In genomic region chr15:72472907-72473669, GRCh38 we compare ENCODE assay signal across 8 cellular contexts. TPM values are rescaled to one million over a fixed set of nuclear protein-coding genes. Genes with fewer than 3 reads are reported as not detected.
A peak's percentile ranks its signal among the peaks of the same experiment; 100 is the strongest.
DNase-seq lines count a peak whose midpoint lies in the region; ATAC-seq, FAIRE-seq and TF ChIP-seq lines count a peak whose summit lies in the region.

No MANE protein-coding gene starts in this region.

- peak overlapping the region; percentile 83 for H3K4me2 ChIP-seq in A549

- H3K4me3 Mint-ChIP-seq in activated CD4-positive, alpha-beta memory T cell treated with anti-CD3 and anti-CD28 coated beads, Interleukin-2, amount 10 ng/mL, durations not matched to agents 7 days and 5 days, result peak overlapping the region; percentile 91

- 0 out of 2 replicates have a peak, but pooled peaks cover 2% of the 10 kb centered on the region for H3K36me3 ChIP-seq in H7 (replicated peaks; ENCODE audit: control insufficient read depth, insufficient read depth, low read length)
- peaks cover 0 to 4% (median 0%) of the 10 kb centered on the region in 3 donors for H3K36me3 ChIP-seq in skeletal muscle tissue (ENCODE audit: control insufficient read depth in 3 of 3, insufficient read depth in 3 of 3, low read length in 3 of 3)

- peak; percentile 51 for FAIRE-seq in A549 (lab: Jason Lieb, UNC)

- H3K36me3 Mint-ChIP-seq in activated CD4-positive, alpha-beta memory T cell treated with anti-CD3 and anti-CD28 coated beads, Interleukin-2, amount 10 ng/mL, durations not matched to agents 7 days and 5 days (ENCODE audit: low read depth), result peaks cover 27% of the 10 kb centered on the region

- H3K9me3 Mint-ChIP-seq in activated CD4-positive, alpha-beta memory T cell treated with anti-CD3 and anti-CD28 coated beads, Interleukin-2, amount 10 ng/mL, durations not matched to agents 7 days and 5 days, result no peaks in the 10 kb centered on the region

- H3K27me3 Mint-ChIP-seq in activated CD4-positive, alpha-beta memory T cell treated with anti-CD3 and anti-CD28 coated beads, Interleukin-2, amount 10 ng/mL, durations not matched to agents 7 days and 5 days, result no peaks in the 10 kb centered on the region

- H3K4me3 ChIP-seq in A549 (peak overlapping the region; percentile 81), H7 (ENCODE audit: insufficient read depth, low read depth, low read length) (peak overlapping the region; percentile 97), right cardiac atrium (ENCODE audit: low read length) (peak overlapping the region; percentile 64), skeletal muscle tissue (ENCODE audit: low read length in 3 of 3) (peak overlapping the region; percentile 94 to 97 (median 97))

- peak in 1 of 2 experiments; percentile 0; a peak in 1 of 6 replicates for ATAC-seq in A549
- ATAC-seq in right cardiac atrium, result no peak
- no peak for ATAC-seq in GM19455 (IDR thresholded peaks at IDR 0.05; ENCODE audit: unreplicated experiment)

- POLR2A ChIA-PET in A549 (lab: Yijun Ruan, JAX), result interaction anchor here (0.6 to 1.7 kb wide), 17 partner anchors 8 to 213 kb away, joined by 3 to 12 read pairs (median 4); partner anchors contain the start of genes BBS4, CELF6, HEXA and HIGD2B
- POLR2A ChIA-PET in activated CD4-positive, alpha-beta memory T cell treated with anti-CD3 and anti-CD28 coated beads, Interleukin-2, amount 10 ng/mL, durations not matched to agents 7 days and 5 days (lab: Charles Lee), result interaction anchor here (0.7 to 4.3 kb wide), 19 partner anchors 10 to 314 kb away, joined by 3 to 86 read pairs (median 5); partner anchors contain the start of genes BBS4, HEXA, HIGD2B and PKM

- WGBS in A549 (ENCODE audit: missing lambda C conversion rate), result 31% methylated on average over 5 of the region's 5 CpGs
- 38% methylated on average over 5 of the region's 5 CpGs for WGBS in right cardiac atrium

- intact Hi-C loops in right cardiac atrium (cut with DNase I), result no loop called here

- H3K9me3 ChIP-seq in A549 (no peaks in the 10 kb centered on the region), right cardiac atrium (ENCODE audit: control insufficient read depth, low read length) (no peaks in the 10 kb centered on the region), skeletal muscle tissue (ENCODE audit: control insufficient read depth in 3 of 3, low read length in 3 of 3) (no peaks in the 10 kb centered on the region)

- H3K27ac ChIP-seq in A549, result peak overlapping the region; percentile 90 to 93
- peak overlapping the region; percentile 99 for H3K27ac ChIP-seq in right cardiac atrium (ENCODE audit: low read length)
- H3K27ac ChIP-seq in skeletal muscle tissue (ENCODE audit: low read depth, low read length), result peak overlapping the region; percentile 99

- peaks cover 37% of the 10 kb centered on the region for H3K4me1 Mint-ChIP-seq in activated CD4-positive, alpha-beta memory T cell treated with anti-CD3 and anti-CD28 coated beads, Interleukin-2, amount 10 ng/mL, durations not matched to agents 7 days and 5 days

- TF ChIP-seq CTCF in A549 (IDR thresholded peaks at IDR 0.05), result no peak

- H3K4me1 ChIP-seq in A549, result peaks cover 21% of the 10 kb centered on the region
- peaks cover 2% of the 10 kb centered on the region for H3K4me1 ChIP-seq in right cardiac atrium (ENCODE audit: control insufficient read depth, insufficient read depth, low read length)
- H3K4me1 ChIP-seq in skeletal muscle tissue (ENCODE audit: control insufficient read depth in 3 of 3, insufficient read depth in 3 of 3, low read length in 3 of 3), result peaks cover 15 to 26% (median 18%) of the 10 kb centered on the region in 3 donors

- peak in 1 of 2 experiments; percentile 22; a peak in 1 of 5 replicates for TF ChIP-seq RAD21 in A549 (conservative IDR thresholded peaks at IDR 0.05 in 1 of 2, IDR thresholded peaks at IDR 0.05 in 1 of 2)

- peak overlapping the region; percentile 98 for H3K27ac Mint-ChIP-seq in activated CD4-positive, alpha-beta memory T cell treated with anti-CD3 and anti-CD28 coated beads, Interleukin-2, amount 10 ng/mL, durations not matched to agents 7 days and 5 days

- H3K9ac ChIP-seq in skeletal muscle tissue (ENCODE audit: low read depth in 1 of 3, low read length in 3 of 3), result peak overlapping the region; percentile 98 to 100 (median 100)

- no peaks in the 10 kb centered on the region for H3K27me3 ChIP-seq in H7 (ENCODE audit: control insufficient read depth, insufficient read depth, low read length)
- no peaks in the 10 kb centered on the region for H3K27me3 ChIP-seq in right cardiac atrium (ENCODE audit: control insufficient read depth, insufficient read depth)
- no peaks in the 10 kb centered on the region for H3K27me3 ChIP-seq in skeletal muscle tissue (ENCODE audit: control insufficient read depth in 3 of 3, insufficient read depth in 3 of 3, low read length in 3 of 3)

- peak in 1 of 2 experiments; percentile 42 for DNase-seq in A549 (ENCODE audit: low read depth in 1 of 2, low spot score in 1 of 2)
- DNase-seq in H7, result peak; percentile 20
- DNase-seq in activated CD4-positive, alpha-beta memory T cell treated with anti-CD3 and anti-CD28 coated beads, Interleukin-2, amount 10 ng/mL, durations not matched to agents 7 days and 5 days, result no peak
- DNase-seq in right cardiac atrium, result no peak
- DNase-seq in activated CD4-positive, alpha-beta T cell treated with anti-CD3 and anti-CD28 coated beads for 48 hours, result no peak
- DNase-seq in H4 (ENCODE audit: low spot score), result no peak

- TF ChIP-seq POLR2A in A549 (IDR thresholded peaks at IDR 0.05; ENCODE audit: low read length), result no peak

- no peak for TF ChIP-seq EP300 in A549 (IDR thresholded peaks at IDR 0.05)

- CTCF ChIA-PET in A549 (lab: Yijun Ruan, JAX), result interaction anchor here (0.5 to 2.2 kb wide), 18 partner anchors 9 to 296 kb away, joined by 3 to 41 read pairs (median 4); no protein-coding TSS in a partner anchor
- CTCF ChIA-PET in activated CD4-positive, alpha-beta memory T cell treated with anti-CD3 and anti-CD28 coated beads, Interleukin-2, amount 10 ng/mL, durations not matched to agents 7 days and 5 days (lab: Charles Lee), result interaction anchor here (0.6 to 2.2 kb wide), 13 partner anchors 9 to 312 kb away, joined by 3 to 44 read pairs (median 4); no protein-coding TSS in a partner anchor

TF ChIP-seq in A549, 52 proteins besides CTCF, POLR2A, EP300 and RAD21:
- 0 out of 2 replicates have a peak, but pooled peaks have one; percentile 1 for TF ChIP-seq USF2 (IDR thresholded peaks at IDR 0.05)
- TF ChIP-seq REST (IDR thresholded peaks at IDR 0.05), result 0 out of 2 replicates have a peak, but pooled peaks have one; percentile 9
- no peak for TF ChIP-seq HEYL (CRISPR knock-in tag; IDR thresholded peaks at IDR 0.05)
TF ChIP-seq in A549: peak in this region for 2.

RNA-seq across cellular contexts. Expression of gene ARIH1, which starts 1.0 kb away (rescaled TPM):
- polyA plus RNA-seq in A549 (2011; rRNA removed) (127 and 138 TPM in 2 replicates), A549 (2017; fragmentation: RNase III; extraction: RNeasy Plus Mini Kit Qiagen cat#74134 plus additional on column Dnase treatment) (92.6 to 95.5 TPM (median 94.7 TPM) in 3 replicates), right cardiac atrium (30.5 TPM)
- 34.6 and 34.8 TPM in 2 replicates for polyA plus RNA-seq in A549 (2012; cell fraction: cytosol; rRNA removed)
- 39.2 and 46.0 TPM in 2 replicates for polyA plus RNA-seq in A549 (2012; cell fraction: nucleus; rRNA removed)
- 146 and 162 TPM in 2 replicates for polyA minus RNA-seq in A549 (2011; rRNA and poly(A)+ RNA removed)
- total RNA-seq in H7 (2014; rRNA removed; shearing (Covaris generic)), result 60.5 and 68.8 TPM in 2 replicates
- total RNA-seq in activated CD4-positive, alpha-beta memory T cell treated with anti-CD3 and anti-CD28 coated beads, Interleukin-2, amount 10 ng/mL, durations not matched to agents 7 days and 5 days, result 100 to 1,000 TPM; 133 to 138 TPM
- total RNA-seq in right cardiac atrium (100 to 1,000 TPM; 147 to 159 (median 153) TPM), skeletal muscle tissue (27.1 TPM)
- total RNA-seq in H4 (2014; rRNA removed; shearing (Covaris generic)), result 25.6 and 32.2 TPM in 2 replicates
